Comparison of ENCODE assay signal across 8 cellular contexts in the genomic region with DNA sequence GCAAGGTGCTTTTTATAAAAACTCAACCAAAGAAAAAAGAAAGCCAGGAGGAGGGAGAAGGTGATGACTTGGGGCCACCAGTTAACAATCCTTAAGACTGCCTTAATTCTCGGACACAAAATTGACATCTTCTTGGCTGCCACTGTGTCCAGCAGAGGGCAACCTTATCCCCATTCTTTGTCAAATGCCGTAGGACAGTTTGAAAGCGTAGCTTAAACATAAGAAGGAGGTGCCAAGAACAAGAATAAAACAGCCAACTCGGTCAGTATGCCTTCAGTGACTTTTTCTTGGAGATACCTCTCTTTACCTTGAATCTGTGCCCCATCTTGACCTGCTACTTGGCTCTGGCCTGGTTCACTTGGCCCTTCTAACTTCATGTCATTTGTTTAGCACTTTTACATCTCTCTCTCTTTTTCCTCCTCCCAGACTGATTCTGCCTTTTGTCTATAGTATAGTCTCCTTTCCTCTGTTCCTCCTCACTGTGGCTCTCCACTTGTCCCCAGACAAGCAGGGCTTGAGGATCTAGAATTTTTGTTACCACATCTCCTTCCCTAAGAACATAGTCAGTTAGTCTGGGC.
A peak's percentile ranks its signal among the peaks of the same experiment; 100 is the strongest.
DNase-seq lines count a peak whose midpoint lies in the region; ATAC-seq and TF ChIP-seq lines count a peak whose summit lies in the region.

No MANE protein-coding gene starts in this region.

- H3K27me3 ChIP-seq in OCI-LY3 (ENCODE audit: low read depth, low read length), result peaks cover 73% of the 10 kb centered on the region

- no peaks in the 10 kb centered on the region for H3K36me3 ChIP-seq in OCI-LY3 (replicated peaks; ENCODE audit: low read depth, low read length)

- peak overlapping the region; percentile 94 for H3K27ac Mint-ChIP-seq in activated T-helper 1 cell treated with anti-CD3 and anti-CD28 coated beads, Interleukin-12 subunit alpha, Interleukin-12 subunit beta, Interleukin-2, Interleukin-4 antibody, amounts not matched to agents 30 ng/mL and 10 ng/mL and 1 ng/mL, durations not matched to agents 14 hours and 24 hours and 36 hours

- H3K4me3 ChIP-seq in OCI-LY3 (ENCODE audit: low read length), result no peak overlapping the region

- ATAC-seq in HG03097 (IDR thresholded peaks at IDR 0.05; ENCODE audit: low FRiP score, unreplicated experiment), result no peak

- H4K20me1 ChIP-seq in OCI-LY3 (ENCODE audit: insufficient read depth, low read length), result no peaks in the 10 kb centered on the region

- peaks cover 17% of the 10 kb centered on the region for H3K4me1 ChIP-seq in OCI-LY3 (ENCODE audit: low read length)

- no peak overlapping the region for H3K4me3 Mint-ChIP-seq in activated T-helper 1 cell treated with anti-CD3 and anti-CD28 coated beads, Interleukin-12 subunit alpha, Interleukin-12 subunit beta, Interleukin-2, Interleukin-4 antibody, amounts not matched to agents 30 ng/mL and 10 ng/mL and 1 ng/mL, durations not matched to agents 14 hours and 24 hours and 36 hours

- H3K79me2 ChIP-seq in OCI-LY3 (ENCODE audit: low read length), result no peaks in the 10 kb centered on the region

- H3K4me1 Mint-ChIP-seq in activated T-helper 1 cell treated with anti-CD3 and anti-CD28 coated beads, Interleukin-12 subunit alpha, Interleukin-12 subunit beta, Interleukin-2, Interleukin-4 antibody, amounts not matched to agents 30 ng/mL and 10 ng/mL and 1 ng/mL, durations not matched to agents 14 hours and 24 hours and 36 hours (ENCODE audit: low read depth), result peaks cover 34% of the 10 kb centered on the region

- H3K27ac ChIP-seq in OCI-LY3 (ENCODE audit: low read length), result no peak overlapping the region

- no peaks in the 10 kb centered on the region for H3K36me3 Mint-ChIP-seq in activated T-helper 1 cell treated with anti-CD3 and anti-CD28 coated beads, Interleukin-12 subunit alpha, Interleukin-12 subunit beta, Interleukin-2, Interleukin-4 antibody, amounts not matched to agents 30 ng/mL and 10 ng/mL and 1 ng/mL, durations not matched to agents 14 hours and 24 hours and 36 hours (ENCODE audit: low read depth)

- peaks cover 3% of the 10 kb centered on the region for H3K27me3 Mint-ChIP-seq in activated T-helper 1 cell treated with anti-CD3 and anti-CD28 coated beads, Interleukin-12 subunit alpha, Interleukin-12 subunit beta, Interleukin-2, Interleukin-4 antibody, amounts not matched to agents 30 ng/mL and 10 ng/mL and 1 ng/mL, durations not matched to agents 14 hours and 24 hours and 36 hours (ENCODE audit: insufficient read depth)

- no peaks in the 10 kb centered on the region for H3K9me3 ChIP-seq in OCI-LY3 (ENCODE audit: insufficient read depth, low read length)

- intact Hi-C loops in activated T-helper 1 cell treated with anti-CD3 and anti-CD28 coated beads, Interleukin-12 subunit alpha, Interleukin-12 subunit beta, Interleukin-2, Interleukin-4 antibody, amounts not matched to agents 30 ng/mL and 10 ng/mL and 1 ng/mL, durations not matched to agents 14 hours and 24 hours and 36 hours (cut with micrococcal nuclease), result loop anchor here (1.0 to 10.0 kb wide), 5 partner anchors 37 to 1563 kb away; a partner anchor contains a TSS

- H3K9ac ChIP-seq in OCI-LY3 (ENCODE audit: low read length), result no peak overlapping the region

- H2AFZ ChIP-seq in OCI-LY3 (ENCODE audit: low read depth, low read length), result no peak overlapping the region

- H3K9me3 Mint-ChIP-seq in activated T-helper 1 cell treated with anti-CD3 and anti-CD28 coated beads, Interleukin-12 subunit alpha, Interleukin-12 subunit beta, Interleukin-2, Interleukin-4 antibody, amounts not matched to agents 30 ng/mL and 10 ng/mL and 1 ng/mL, durations not matched to agents 14 hours and 24 hours and 36 hours, result no peaks in the 10 kb centered on the region

- peak overlapping the region; percentile 45 for H3K4me2 ChIP-seq in OCI-LY3 (ENCODE audit: low read length)

- POLR2A ChIA-PET in HEK293T (lab: Yijun Ruan, JAX), result no interaction called here

- peak; percentile 43 for DNase-seq in Daoy (ENCODE audit: low read depth)
- DNase-seq in HEK293T (ENCODE audit: extremely low spot score), result peak; percentile 53
- DNase-seq in activated T-helper 1 cell treated with anti-CD3 and anti-CD28 coated beads, Interleukin-12 subunit alpha, Interleukin-12 subunit beta, Interleukin-2, Interleukin-4 antibody, amounts not matched to agents 30 ng/mL and 10 ng/mL and 1 ng/mL, durations not matched to agents 14 hours and 24 hours and 36 hours (ENCODE audit: low spot score), result peak; percentile 39
- peak; percentile 43 for DNase-seq in globus pallidus (ENCODE audit: low spot score)
- DNase-seq in renal cortical epithelial cell (ENCODE audit: low read depth), result peak; percentile 59
- no peak for DNase-seq in NCI-H2107 (lab: John Stamatoyannopoulos, UW)

- CTCF ChIA-PET in HEK293T (lab: Yijun Ruan, JAX), result interaction anchor here (0.6 to 2.0 kb wide), 20 partner anchors 9 to 455 kb away, joined by 3 to 13 read pairs (median 4); a partner anchor contains a TSS

- peak; percentile 77 for TF ChIP-seq CTCF in OCI-LY3 (IDR thresholded peaks at IDR 0.05; ENCODE audit: low read depth, low read length)

TF ChIP-seq in HEK293T, 16 proteins besides CTCF, POLR2A, EP300 and RAD21:
- TF ChIP-seq HDGF (IDR thresholded peaks at IDR 0.05; ENCODE audit: borderline replicate concordance), result no peak
- no peak for TF ChIP-seq ELF4 (IDR thresholded peaks at IDR 0.05)
- no peak for TF ChIP-seq ZNF384 (IDR thresholded peaks at IDR 0.05)
